8 cellular contexts compared by ENCODE assay signal in the genomic region with DNA sequence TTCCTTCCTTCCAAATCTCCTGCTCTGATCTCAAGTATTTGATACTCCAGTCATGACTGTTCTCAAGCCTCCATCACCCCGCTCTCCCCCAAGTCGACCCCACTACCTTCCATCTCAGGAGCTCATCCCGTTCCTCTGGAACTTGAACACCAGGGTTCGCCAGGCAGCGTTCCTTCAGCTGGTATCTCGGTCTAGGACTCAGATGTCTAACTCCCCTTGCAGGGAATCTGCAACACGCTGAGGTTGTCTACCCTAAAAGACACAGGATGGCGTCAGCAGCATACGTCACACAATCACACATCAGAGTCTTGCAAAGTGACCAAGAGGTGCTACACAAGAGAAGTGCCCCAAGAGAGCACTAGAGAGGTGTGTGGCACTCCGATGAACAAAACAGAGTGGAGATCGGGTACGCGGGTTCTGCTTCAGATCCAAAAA. TPM values are rescaled to one million over a fixed set of nuclear protein-coding genes. Genes with fewer than 3 reads are reported as not detected.
DNase-seq lines count a peak whose midpoint lies in the region; ATAC-seq and TF ChIP-seq lines count a peak whose summit lies in the region.

No MANE protein-coding gene starts in this region.

- H4K20me1 ChIP-seq in OCI-LY3 (ENCODE audit: insufficient read depth, low read length), result no peaks in the 10 kb centered on the region

- ATAC-seq in GM19467 (IDR thresholded peaks at IDR 0.05; ENCODE audit: unreplicated experiment), result peak; percentile 36

- DNase-seq in COLO829 (ENCODE audit: low spot score) (peak; percentile 34), HPDE6-E6E7 (ENCODE audit: extremely low spot score) (peak; percentile 16), fibroblast of the conjunctiva (ENCODE audit: low read depth) (peak; percentile 49), suprapubic skin (ENCODE audit: low spot score in 2 of 2) (no peak)
- DNase-seq in activated T-helper 1 cell treated with anti-CD3 and anti-CD28 coated beads, Interleukin-2, amount 50 U/mL, for 16 hours (ENCODE audit: low read depth in 1 of 2, low spot score in 1 of 2), result peak; percentile 8 to 29

- peak overlapping the region; percentile 82 for H3K9ac ChIP-seq in OCI-LY3 (ENCODE audit: low read length)

- H3K9me3 ChIP-seq in OCI-LY3 (ENCODE audit: insufficient read depth, low read length), result no peaks in the 10 kb centered on the region
- peaks cover 7% of the 10 kb centered on the region for H3K9me3 ChIP-seq in neuron (ENCODE audit: low read length)
- no peaks in the 10 kb centered on the region for H3K9me3 ChIP-seq in suprapubic skin

- no peak for TF ChIP-seq CTCF in OCI-LY3 (IDR thresholded peaks at IDR 0.05; ENCODE audit: low read depth, low read length)
- no peak for TF ChIP-seq CTCF in suprapubic skin (IDR thresholded peaks at IDR 0.05)

- no peaks in the 10 kb centered on the region for H3K27me3 ChIP-seq in OCI-LY3 (ENCODE audit: low read depth, low read length)
- no peaks in the 10 kb centered on the region for H3K27me3 ChIP-seq in neuron (ENCODE audit: insufficient read depth, low read length)
- H3K27me3 ChIP-seq in suprapubic skin, result no peaks in the 10 kb centered on the region

- H3K36me3 ChIP-seq in OCI-LY3 (replicated peaks; ENCODE audit: low read depth, low read length), result peaks cover 33% of the 10 kb centered on the region
- peaks cover 31% of the 10 kb centered on the region for H3K36me3 ChIP-seq in neuron (ENCODE audit: insufficient read depth, low read length)
- peaks cover 12% of the 10 kb centered on the region for H3K36me3 ChIP-seq in suprapubic skin

- WGBS in suprapubic skin, result 2% methylated on average over 9 of the region's 13 CpGs

- H3K4me1 ChIP-seq in OCI-LY3 (ENCODE audit: low read length), result peaks cover 27% of the 10 kb centered on the region
- peaks cover 14% of the 10 kb centered on the region for H3K4me1 ChIP-seq in neuron (ENCODE audit: insufficient read depth, low read length)
- H3K4me1 ChIP-seq in suprapubic skin, result peaks cover 23% of the 10 kb centered on the region

- H3K27ac ChIP-seq in OCI-LY3 (ENCODE audit: low read length), result peak overlapping the region; percentile 77
- H3K27ac ChIP-seq in suprapubic skin, result peak overlapping the region; percentile 86

- H2AFZ ChIP-seq in OCI-LY3 (ENCODE audit: low read depth, low read length), result peak overlapping the region; percentile 12; the same call in 1 of the 2 replicates
- peak overlapping the region; percentile 79 for H2AFZ ChIP-seq in neuron (ENCODE audit: low read depth, low read length)

- H3K4me3 ChIP-seq in OCI-LY3 (ENCODE audit: low read length) (peak overlapping the region; percentile 81), neuron (ENCODE audit: low read length) (peak overlapping the region; percentile 73), suprapubic skin (peak overlapping the region; percentile 90)

- no peak for TF ChIP-seq POLR2A in suprapubic skin (IDR thresholded peaks at IDR 0.05)

- no peak for TF ChIP-seq EP300 in suprapubic skin (IDR thresholded peaks at IDR 0.05)

- H3K4me2 ChIP-seq in OCI-LY3 (ENCODE audit: low read length), result peak overlapping the region; percentile 99

- peaks cover 11% of the 10 kb centered on the region for H3K79me2 ChIP-seq in OCI-LY3 (ENCODE audit: low read length)

RNA-seq across cellular contexts. Expression of a gene that starts 0.7 kb away (rescaled TPM):
- 10 to 100 TPM in 2 of 4 donors, 1 to 10 TPM in 2; 6.3 to 14.2 (median 10.5) TPM for total RNA-seq in suprapubic skin

Comparison
In these comparisons a context has a peak if more than half of its experiments do, and no peak if none do; other contexts are left out.
1. DNase-seq: peak in COLO829 (single experiment), HPDE6-E6E7 (single experiment), activated T-helper 1 cell treated with anti-CD3 and anti-CD28 coated beads, Interleukin-2, amount 50 U/mL, for 16 hours (2 of 2) and fibroblast of the conjunctiva (single experiment); none in suprapubic skin (0 of 2).
2. Peak in every context shown above with its lines, with median percentiles within 50 percentile points of each other: H3K4me3 ChIP-seq.